ENCODE assay signal across 1 cellular context in the genomic region with DNA sequence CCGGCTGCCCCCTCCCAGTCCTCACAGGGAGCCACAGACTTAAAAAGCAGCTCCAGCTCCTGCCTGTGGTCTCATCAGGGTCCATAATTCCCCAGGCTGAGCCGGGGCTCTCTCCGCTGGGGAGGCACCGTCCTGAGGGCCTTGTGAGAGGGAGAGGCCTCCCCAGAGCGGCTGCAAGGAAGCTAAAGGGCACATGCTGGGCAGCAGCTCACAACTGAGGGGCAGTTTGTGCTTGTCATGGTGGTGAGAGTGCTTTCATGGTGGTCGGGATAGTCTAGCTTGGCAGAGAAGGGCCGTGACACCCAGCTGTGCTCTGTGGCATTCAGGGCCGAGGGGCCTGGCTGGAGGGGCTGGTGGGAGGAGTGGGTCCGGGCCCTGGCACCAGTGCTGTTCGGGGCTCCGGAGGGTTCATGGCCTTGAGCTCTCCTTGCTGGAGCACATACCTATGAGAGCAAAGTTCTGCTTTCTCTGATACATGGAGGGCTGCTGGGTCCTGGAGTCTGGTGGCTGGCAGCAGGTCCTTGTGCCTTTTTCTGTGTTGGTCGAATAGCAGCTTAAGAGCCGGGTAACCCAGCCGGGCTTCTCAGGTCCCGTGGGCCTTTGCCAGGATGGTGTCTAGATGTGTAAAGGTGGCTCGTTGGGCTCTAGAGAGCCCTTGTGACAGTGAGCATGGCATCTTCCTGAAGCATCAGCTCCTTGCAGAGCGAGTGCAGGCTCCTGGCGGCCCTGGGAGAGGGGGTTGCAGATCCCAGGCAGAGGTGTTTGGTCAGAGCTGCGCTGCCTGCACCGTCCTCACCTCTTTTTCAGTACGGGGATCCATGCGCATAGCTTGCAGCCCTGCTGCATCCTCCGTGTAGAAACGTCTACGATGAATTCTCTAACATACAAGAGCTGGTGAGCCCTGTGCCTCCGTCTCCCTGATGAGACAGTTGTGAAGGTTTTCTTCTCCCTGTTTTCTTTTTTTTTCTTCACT.
TF ChIP-seq lines count a peak whose summit lies in the region.

No MANE protein-coding gene starts in this region.

TF ChIP-seq in HepG2, 621 proteins besides CTCF, POLR2A, EP300 and RAD21 (continued from another document and continues in another):
- TF ChIP-seq, protein P1, sequence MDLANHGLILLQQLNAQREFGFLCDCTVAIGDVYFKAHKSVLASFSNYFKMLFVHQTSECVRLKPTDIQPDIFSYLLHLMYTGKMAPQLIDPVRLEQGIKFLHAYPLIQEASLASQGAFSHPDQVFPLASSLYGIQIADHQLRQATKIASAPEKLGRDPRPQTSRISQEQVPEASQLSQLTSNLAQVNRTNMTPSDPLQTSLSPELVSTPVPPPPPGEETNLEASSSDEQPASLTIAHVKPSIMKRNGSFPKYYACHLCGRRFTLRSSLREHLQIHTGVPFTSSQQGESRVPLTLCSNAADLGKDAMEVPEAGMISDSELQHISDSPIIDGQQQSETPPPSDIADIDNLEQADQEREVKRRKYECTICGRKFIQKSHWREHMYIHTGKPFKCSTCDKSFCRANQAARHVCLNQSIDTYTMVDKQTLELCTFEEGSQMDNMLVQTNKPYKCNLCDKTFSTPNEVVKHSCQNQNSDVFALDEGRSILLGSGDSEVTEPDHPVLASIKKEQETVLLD (CRISPR knock-in tag; IDR thresholded peaks at IDR 0.05; ENCODE audit: low read depth) = no peak
- TF ChIP-seq, protein P2, sequence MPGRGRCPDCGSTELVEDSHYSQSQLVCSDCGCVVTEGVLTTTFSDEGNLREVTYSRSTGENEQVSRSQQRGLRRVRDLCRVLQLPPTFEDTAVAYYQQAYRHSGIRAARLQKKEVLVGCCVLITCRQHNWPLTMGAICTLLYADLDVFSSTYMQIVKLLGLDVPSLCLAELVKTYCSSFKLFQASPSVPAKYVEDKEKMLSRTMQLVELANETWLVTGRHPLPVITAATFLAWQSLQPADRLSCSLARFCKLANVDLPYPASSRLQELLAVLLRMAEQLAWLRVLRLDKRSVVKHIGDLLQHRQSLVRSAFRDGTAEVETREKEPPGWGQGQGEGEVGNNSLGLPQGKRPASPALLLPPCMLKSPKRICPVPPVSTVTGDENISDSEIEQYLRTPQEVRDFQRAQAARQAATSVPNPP (CRISPR knock-in tag; IDR thresholded peaks at IDR 0.05) = no peak
- no peak for TF ChIP-seq YY1 (IDR thresholded peaks at IDR 0.05; ENCODE audit: insufficient read depth, insufficient replicate concordance, low read depth, low read length)
- TF ChIP-seq, protein P3, sequence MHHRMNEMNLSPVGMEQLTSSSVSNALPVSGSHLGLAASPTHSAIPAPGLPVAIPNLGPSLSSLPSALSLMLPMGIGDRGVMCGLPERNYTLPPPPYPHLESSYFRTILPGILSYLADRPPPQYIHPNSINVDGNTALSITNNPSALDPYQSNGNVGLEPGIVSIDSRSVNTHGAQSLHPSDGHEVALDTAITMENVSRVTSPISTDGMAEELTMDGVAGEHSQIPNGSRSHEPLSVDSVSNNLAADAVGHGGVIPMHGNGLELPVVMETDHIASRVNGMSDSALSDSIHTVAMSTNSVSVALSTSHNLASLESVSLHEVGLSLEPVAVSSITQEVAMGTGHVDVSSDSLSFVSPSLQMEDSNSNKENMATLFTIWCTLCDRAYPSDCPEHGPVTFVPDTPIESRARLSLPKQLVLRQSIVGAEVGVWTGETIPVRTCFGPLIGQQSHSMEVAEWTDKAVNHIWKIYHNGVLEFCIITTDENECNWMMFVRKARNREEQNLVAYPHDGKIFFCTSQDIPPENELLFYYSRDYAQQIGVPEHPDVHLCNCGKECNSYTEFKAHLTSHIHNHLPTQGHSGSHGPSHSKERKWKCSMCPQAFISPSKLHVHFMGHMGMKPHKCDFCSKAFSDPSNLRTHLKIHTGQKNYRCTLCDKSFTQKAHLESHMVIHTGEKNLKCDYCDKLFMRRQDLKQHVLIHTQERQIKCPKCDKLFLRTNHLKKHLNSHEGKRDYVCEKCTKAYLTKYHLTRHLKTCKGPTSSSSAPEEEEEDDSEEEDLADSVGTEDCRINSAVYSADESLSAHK (CRISPR knock-in tag; IDR thresholded peaks at IDR 0.05; ENCODE audit: borderline replicate concordance) = no peak
- no peak for TF ChIP-seq EZH2 (conservative IDR thresholded peaks at IDR 0.05; ENCODE audit: low read depth, low read length)
- no peak for TF ChIP-seq ARHGAP35 (CRISPR knock-in tag; IDR thresholded peaks at IDR 0.05; ENCODE audit: borderline replicate concordance)
- TF ChIP-seq, protein P4, sequence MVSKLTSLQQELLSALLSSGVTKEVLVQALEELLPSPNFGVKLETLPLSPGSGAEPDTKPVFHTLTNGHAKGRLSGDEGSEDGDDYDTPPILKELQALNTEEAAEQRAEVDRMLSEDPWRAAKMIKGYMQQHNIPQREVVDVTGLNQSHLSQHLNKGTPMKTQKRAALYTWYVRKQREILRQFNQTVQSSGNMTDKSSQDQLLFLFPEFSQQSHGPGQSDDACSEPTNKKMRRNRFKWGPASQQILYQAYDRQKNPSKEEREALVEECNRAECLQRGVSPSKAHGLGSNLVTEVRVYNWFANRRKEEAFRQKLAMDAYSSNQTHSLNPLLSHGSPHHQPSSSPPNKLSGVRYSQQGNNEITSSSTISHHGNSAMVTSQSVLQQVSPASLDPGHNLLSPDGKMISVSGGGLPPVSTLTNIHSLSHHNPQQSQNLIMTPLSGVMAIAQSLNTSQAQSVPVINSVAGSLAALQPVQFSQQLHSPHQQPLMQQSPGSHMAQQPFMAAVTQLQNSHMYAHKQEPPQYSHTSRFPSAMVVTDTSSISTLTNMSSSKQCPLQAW (CRISPR knock-in tag; IDR thresholded peaks at IDR 0.05) = no peak
- TF ChIP-seq NCOR1 (IDR thresholded peaks at IDR 0.05; ENCODE audit: borderline replicate concordance, low read length) = 0 out of 2 replicates have a peak, but pooled peaks have one; percentile 37
- 0 out of 2 replicates have a peak, but pooled peaks have one; percentile 27 for TF ChIP-seq ZNF292 (CRISPR knock-in tag; IDR thresholded peaks at IDR 0.05; ENCODE audit: borderline replicate concordance, low read depth)
- peak; percentile 47; the same call in 1 of the 2 replicates for TF ChIP-seq MYC (CRISPR knock-in tag; IDR thresholded peaks at IDR 0.05; ENCODE audit: borderline replicate concordance)
- TF ChIP-seq, protein P5, sequence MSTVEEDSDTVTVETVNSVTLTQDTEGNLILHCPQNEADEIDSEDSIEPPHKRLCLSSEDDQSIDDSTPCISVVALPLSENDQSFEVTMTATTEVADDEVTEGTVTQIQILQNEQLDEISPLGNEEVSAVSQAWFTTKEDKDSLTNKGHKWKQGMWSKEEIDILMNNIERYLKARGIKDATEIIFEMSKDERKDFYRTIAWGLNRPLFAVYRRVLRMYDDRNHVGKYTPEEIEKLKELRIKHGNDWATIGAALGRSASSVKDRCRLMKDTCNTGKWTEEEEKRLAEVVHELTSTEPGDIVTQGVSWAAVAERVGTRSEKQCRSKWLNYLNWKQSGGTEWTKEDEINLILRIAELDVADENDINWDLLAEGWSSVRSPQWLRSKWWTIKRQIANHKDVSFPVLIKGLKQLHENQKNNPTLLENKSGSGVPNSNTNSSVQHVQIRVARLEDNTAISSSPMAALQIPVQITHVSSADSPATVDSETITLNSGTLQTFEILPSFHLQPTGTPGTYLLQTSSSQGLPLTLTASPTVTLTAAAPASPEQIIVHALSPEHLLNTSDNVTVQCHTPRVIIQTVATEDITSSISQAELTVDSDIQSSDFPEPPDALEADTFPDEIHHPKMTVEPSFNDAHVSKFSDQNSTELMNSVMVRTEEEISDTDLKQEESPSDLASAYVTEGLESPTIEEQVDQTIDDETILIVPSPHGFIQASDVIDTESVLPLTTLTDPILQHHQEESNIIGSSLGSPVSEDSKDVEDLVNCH (CRISPR knock-in tag; IDR thresholded peaks at IDR 0.05) = no peak
- TF ChIP-seq NRL (CRISPR knock-in tag; IDR thresholded peaks at IDR 0.05; ENCODE audit: borderline replicate concordance) = no peak
- no peak for TF ChIP-seq ZSCAN9 (CRISPR knock-in tag; IDR thresholded peaks at IDR 0.05; ENCODE audit: borderline replicate concordance)
- TF ChIP-seq ZNF430 (CRISPR knock-in tag; IDR thresholded peaks at IDR 0.05) = no peak
- TF ChIP-seq TP53 (CRISPR knock-in tag; conservative IDR thresholded peaks at IDR 0.05) = no peak
- TF ChIP-seq ZNF589 (CRISPR knock-in tag; conservative IDR thresholded peaks at IDR 0.05) = no peak
- peak; percentile 26; the same call in 1 of the 2 replicates for TF ChIP-seq POGZ (CRISPR knock-in tag; IDR thresholded peaks at IDR 0.05)
- TF ChIP-seq TBL1XR1 (IDR thresholded peaks at IDR 0.05; ENCODE audit: borderline replicate concordance, low read length, partially characterized antibody) = no peak
- TF ChIP-seq ZNF552 (CRISPR knock-in tag; IDR thresholded peaks at IDR 0.05; ENCODE audit: borderline replicate concordance) = no peak
- TF ChIP-seq NFIB (CRISPR knock-in tag; IDR thresholded peaks at IDR 0.05; ENCODE audit: borderline replicate concordance) = no peak
- no peak for TF ChIP-seq ZKSCAN5 (CRISPR knock-in tag; IDR thresholded peaks at IDR 0.05)
- TF ChIP-seq, protein P6, sequence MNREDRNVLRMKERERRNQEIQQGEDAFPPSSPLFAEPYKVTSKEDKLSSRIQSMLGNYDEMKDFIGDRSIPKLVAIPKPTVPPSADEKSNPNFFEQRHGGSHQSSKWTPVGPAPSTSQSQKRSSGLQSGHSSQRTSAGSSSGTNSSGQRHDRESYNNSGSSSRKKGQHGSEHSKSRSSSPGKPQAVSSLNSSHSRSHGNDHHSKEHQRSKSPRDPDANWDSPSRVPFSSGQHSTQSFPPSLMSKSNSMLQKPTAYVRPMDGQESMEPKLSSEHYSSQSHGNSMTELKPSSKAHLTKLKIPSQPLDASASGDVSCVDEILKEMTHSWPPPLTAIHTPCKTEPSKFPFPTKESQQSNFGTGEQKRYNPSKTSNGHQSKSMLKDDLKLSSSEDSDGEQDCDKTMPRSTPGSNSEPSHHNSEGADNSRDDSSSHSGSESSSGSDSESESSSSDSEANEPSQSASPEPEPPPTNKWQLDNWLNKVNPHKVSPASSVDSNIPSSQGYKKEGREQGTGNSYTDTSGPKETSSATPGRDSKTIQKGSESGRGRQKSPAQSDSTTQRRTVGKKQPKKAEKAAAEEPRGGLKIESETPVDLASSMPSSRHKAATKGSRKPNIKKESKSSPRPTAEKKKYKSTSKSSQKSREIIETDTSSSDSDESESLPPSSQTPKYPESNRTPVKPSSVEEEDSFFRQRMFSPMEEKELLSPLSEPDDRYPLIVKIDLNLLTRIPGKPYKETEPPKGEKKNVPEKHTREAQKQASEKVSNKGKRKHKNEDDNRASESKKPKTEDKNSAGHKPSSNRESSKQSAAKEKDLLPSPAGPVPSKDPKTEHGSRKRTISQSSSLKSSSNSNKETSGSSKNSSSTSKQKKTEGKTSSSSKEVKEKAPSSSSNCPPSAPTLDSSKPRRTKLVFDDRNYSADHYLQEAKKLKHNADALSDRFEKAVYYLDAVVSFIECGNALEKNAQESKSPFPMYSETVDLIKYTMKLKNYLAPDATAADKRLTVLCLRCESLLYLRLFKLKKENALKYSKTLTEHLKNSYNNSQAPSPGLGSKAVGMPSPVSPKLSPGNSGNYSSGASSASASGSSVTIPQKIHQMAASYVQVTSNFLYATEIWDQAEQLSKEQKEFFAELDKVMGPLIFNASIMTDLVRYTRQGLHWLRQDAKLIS (CRISPR knock-in tag; IDR thresholded peaks at IDR 0.05) = no peak
- no peak for TF ChIP-seq ZSCAN22 (CRISPR knock-in tag; IDR thresholded peaks at IDR 0.05)
- no peak for TF ChIP-seq ZNF335 (CRISPR knock-in tag; IDR thresholded peaks at IDR 0.05)
- TF ChIP-seq MIER3 (CRISPR knock-in tag; IDR thresholded peaks at IDR 0.05; ENCODE audit: borderline replicate concordance) = no peak
- TF ChIP-seq, protein P7, sequence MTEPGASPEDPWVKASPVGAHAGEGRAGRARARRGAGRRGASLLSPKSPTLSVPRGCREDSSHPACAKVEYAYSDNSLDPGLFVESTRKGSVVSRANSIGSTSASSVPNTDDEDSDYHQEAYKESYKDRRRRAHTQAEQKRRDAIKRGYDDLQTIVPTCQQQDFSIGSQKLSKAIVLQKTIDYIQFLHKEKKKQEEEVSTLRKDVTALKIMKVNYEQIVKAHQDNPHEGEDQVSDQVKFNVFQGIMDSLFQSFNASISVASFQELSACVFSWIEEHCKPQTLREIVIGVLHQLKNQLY (CRISPR knock-in tag; IDR thresholded peaks at IDR 0.05) = no peak
- TF ChIP-seq HDAC6 (IDR thresholded peaks at IDR 0.05; ENCODE audit: low read depth, low read length) = no peak
- no peak for TF ChIP-seq MTF2 (CRISPR knock-in tag; IDR thresholded peaks at IDR 0.05; ENCODE audit: borderline replicate concordance)
- TF ChIP-seq GFI1 (CRISPR knock-in tag; IDR thresholded peaks at IDR 0.05; ENCODE audit: borderline replicate concordance) = no peak
- TF ChIP-seq RBFOX2 (IDR thresholded peaks at IDR 0.05; ENCODE audit: low read depth, low read length) = no peak
- no peak for TF ChIP-seq ZFP37 (CRISPR knock-in tag; IDR thresholded peaks at IDR 0.05; ENCODE audit: borderline replicate concordance)
- TF ChIP-seq ZNF180 (CRISPR knock-in tag; IDR thresholded peaks at IDR 0.05; ENCODE audit: borderline replicate concordance, low read depth) = no peak
- no peak for TF ChIP-seq MBD4 (IDR thresholded peaks at IDR 0.05; ENCODE audit: borderline replicate concordance, low read length)
- TF ChIP-seq ZNF781 (CRISPR knock-in tag; IDR thresholded peaks at IDR 0.05; ENCODE audit: borderline replicate concordance, not compliant biosample characterization) = no peak
- TF ChIP-seq AHR (CRISPR knock-in tag; IDR thresholded peaks at IDR 0.05) = no peak
- TF ChIP-seq JUNB (CRISPR knock-in tag; IDR thresholded peaks at IDR 0.05; ENCODE audit: borderline replicate concordance) = no peak
- no peak for TF ChIP-seq ZNF558 (CRISPR knock-in tag; IDR thresholded peaks at IDR 0.05; ENCODE audit: borderline replicate concordance)
- TF ChIP-seq BORCS8-MEF2B (CRISPR knock-in tag; IDR thresholded peaks at IDR 0.05) = no peak
- TF ChIP-seq SP5 (CRISPR knock-in tag; IDR thresholded peaks at IDR 0.05; ENCODE audit: borderline replicate concordance, low read depth) = peak; percentile 16; the same call in 1 of the 2 replicates
- TF ChIP-seq PHF5A (CRISPR knock-in tag; IDR thresholded peaks at IDR 0.05; ENCODE audit: low read depth, unreplicated experiment) = no peak
- TF ChIP-seq HOXA9 (CRISPR knock-in tag; IDR thresholded peaks at IDR 0.05; ENCODE audit: borderline replicate concordance) = no peak
- no peak for TF ChIP-seq WIZ (CRISPR knock-in tag; IDR thresholded peaks at IDR 0.05)
- TF ChIP-seq LCORL (IDR thresholded peaks at IDR 0.05) = no peak
- TF ChIP-seq LCORL (CRISPR knock-in tag; IDR thresholded peaks at IDR 0.05) = no peak
- no peak for TF ChIP-seq ZNF749 (CRISPR knock-in tag; IDR thresholded peaks at IDR 0.05; ENCODE audit: borderline replicate concordance)
- TF ChIP-seq NFIC (IDR thresholded peaks at IDR 0.05; ENCODE audit: low read length) = no peak
- TF ChIP-seq, protein P8, sequence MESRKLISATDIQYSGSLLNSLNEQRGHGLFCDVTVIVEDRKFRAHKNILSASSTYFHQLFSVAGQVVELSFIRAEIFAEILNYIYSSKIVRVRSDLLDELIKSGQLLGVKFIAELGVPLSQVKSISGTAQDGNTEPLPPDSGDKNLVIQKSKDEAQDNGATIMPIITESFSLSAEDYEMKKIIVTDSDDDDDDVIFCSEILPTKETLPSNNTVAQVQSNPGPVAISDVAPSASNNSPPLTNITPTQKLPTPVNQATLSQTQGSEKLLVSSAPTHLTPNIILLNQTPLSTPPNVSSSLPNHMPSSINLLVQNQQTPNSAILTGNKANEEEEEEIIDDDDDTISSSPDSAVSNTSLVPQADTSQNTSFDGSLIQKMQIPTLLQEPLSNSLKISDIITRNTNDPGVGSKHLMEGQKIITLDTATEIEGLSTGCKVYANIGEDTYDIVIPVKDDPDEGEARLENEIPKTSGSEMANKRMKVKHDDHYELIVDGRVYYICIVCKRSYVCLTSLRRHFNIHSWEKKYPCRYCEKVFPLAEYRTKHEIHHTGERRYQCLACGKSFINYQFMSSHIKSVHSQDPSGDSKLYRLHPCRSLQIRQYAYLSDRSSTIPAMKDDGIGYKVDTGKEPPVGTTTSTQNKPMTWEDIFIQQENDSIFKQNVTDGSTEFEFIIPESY (CRISPR knock-in tag; IDR thresholded peaks at IDR 0.05) = no peak
- TF ChIP-seq SP2 (CRISPR knock-in tag; IDR thresholded peaks at IDR 0.05) = no peak
- no peak for TF ChIP-seq CHCHD3 (CRISPR knock-in tag; IDR thresholded peaks at IDR 0.05)
